In the genomic region with DNA sequence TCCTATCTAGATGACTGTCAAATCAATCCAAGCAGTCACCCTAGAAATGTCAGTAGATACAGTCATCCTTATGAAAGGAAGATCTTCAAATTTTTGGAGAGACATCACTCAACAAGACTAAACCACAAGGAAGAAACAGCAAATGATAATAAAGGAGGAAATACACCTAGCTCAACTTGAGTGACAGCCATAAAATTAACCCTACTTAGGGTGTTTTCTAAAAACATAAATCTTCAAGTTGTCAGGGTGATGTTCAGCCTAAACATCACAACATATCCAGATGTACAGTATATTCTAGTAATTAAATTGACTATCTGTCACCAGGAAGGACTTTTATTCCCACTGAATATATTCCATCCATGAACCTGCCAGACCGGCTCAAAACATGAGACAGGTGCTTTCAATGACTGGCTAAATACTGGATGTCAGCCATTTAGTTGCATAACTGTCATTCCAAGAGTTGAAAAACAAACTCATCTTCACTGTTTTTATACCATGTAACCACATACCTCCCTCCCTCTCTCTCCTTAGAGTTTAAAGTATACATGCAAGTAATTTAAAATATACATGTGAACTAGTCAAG, we compare ENCODE assay signal across 10 cellular contexts.
DNase-seq lines count a peak whose midpoint lies in the region; ATAC-seq and TF ChIP-seq lines count a peak whose summit lies in the region.
"Had no signal": no experiment of that assay in that cellular context is flagged by ENCODE, and none has a peak within 500 bp of the region (broad histone marks: within the 10 kb centered on the region; RNA-seq: fewer than 3 reads in every experiment).

No MANE protein-coding gene starts in this region.

- no peak overlapping the region for H3K4me3 Mint-ChIP-seq in progenitor cell of endocrine pancreas (ENCODE audit: low read depth)

- H3K9me3 ChIP-seq in esophagus squamous epithelium (peaks cover 0 to 17% (median 15%) of the 10 kb centered on the region in 3 donors), prostate gland (no peaks in the 10 kb centered on the region)

- H3K27me3 ChIP-seq in esophagus squamous epithelium (no peaks in the 10 kb centered on the region), prostate gland (replicated peaks; ENCODE audit: insufficient read depth) (no peaks in the 10 kb centered on the region)

- peak in 2 of 3 experiments; percentile 2 to 42 for DNase-seq in NCI-H1417 (lab: John Stamatoyannopoulos, UW)
- DNase-seq in NCI-H1417 treated with DMSO at 0.1 percent for 48 hours (lab: John Stamatoyannopoulos, UW): no peak
- peak; percentile 17 for DNase-seq in NCI-H774 (lab: John Stamatoyannopoulos, UW)
- no peak for DNase-seq in esophagus squamous epithelium (lab: John Stamatoyannopoulos, UW)
- peak; percentile 77 for DNase-seq in prostate gland (ENCODE audit: low spot score)
- DNase-seq in COR-L47 (lab: John Stamatoyannopoulos, UW): no peak
- no peak for DNase-seq in progenitor cell of endocrine pancreas (ENCODE audit: low spot score, unreplicated experiment)
- DNase-seq: 8988T; activated CD8-positive, alpha-beta memory T cell treated with anti-CD3 and anti-CD28 coated beads for 24 hours had no signal

- ATAC-seq in HG02588 (IDR thresholded peaks at IDR 0.05; ENCODE audit: unreplicated experiment): no peak

- WGBS in esophagus squamous epithelium, 2 donors: 17 to 42% methylated on average over 1 of the region's 1 CpG
- 39% methylated on average over 1 of the region's 1 CpG for WGBS in prostate gland

- no peak overlapping the region for H3K27ac Mint-ChIP-seq in progenitor cell of endocrine pancreas

- H3K4me1 ChIP-seq in esophagus squamous epithelium (peaks cover 0 to 29% (median 0%) of the 10 kb centered on the region in 3 donors), prostate gland (replicated peaks) (peaks cover 6% of the 10 kb centered on the region)

- TF ChIP-seq CTCF in esophagus squamous epithelium (IDR thresholded peaks at IDR 0.05) (no peak), prostate gland (IDR thresholded peaks at IDR 0.05) (no peak), progenitor cell of endocrine pancreas (IDR thresholded peaks at IDR 0.05; ENCODE audit: unreplicated experiment) (no peak)

- TF ChIP-seq POLR2A in esophagus squamous epithelium (IDR thresholded peaks at IDR 0.05): no peak
- no peak for TF ChIP-seq POLR2A in prostate gland (IDR thresholded peaks at IDR 0.05)

- intact Hi-C loops in esophagus squamous epithelium (cut with DNase I) (no loop called here), prostate gland (cut with DNase I) (no loop called here)

- H3K36me3 ChIP-seq in esophagus squamous epithelium (no peaks in the 10 kb centered on the region), prostate gland (no peaks in the 10 kb centered on the region)

- H3K4me3 ChIP-seq in esophagus squamous epithelium (no peak overlapping the region), prostate gland (no peak overlapping the region)

- H3K4me1 Mint-ChIP-seq in progenitor cell of endocrine pancreas (ENCODE audit: low read depth): peaks cover 10% of the 10 kb centered on the region

- peak overlapping the region; percentile 15 to 66 (median 48) for H3K27ac ChIP-seq in esophagus squamous epithelium
- H3K27ac ChIP-seq in prostate gland: no peak overlapping the region

- no peaks in the 10 kb centered on the region for H3K27me3 Mint-ChIP-seq in progenitor cell of endocrine pancreas

- H3K36me3 Mint-ChIP-seq in progenitor cell of endocrine pancreas (ENCODE audit: insufficient read depth): no peaks in the 10 kb centered on the region

- H3K9me3 Mint-ChIP-seq in progenitor cell of endocrine pancreas (ENCODE audit: low read depth): peaks cover 14% of the 10 kb centered on the region

Comparison
In these comparisons a context has a peak if more than half of its experiments do, and no peak if none do; other contexts are left out.
1. DNase-seq: peak in NCI-H1417 (2 of 3), NCI-H774 (single experiment) and prostate gland (single experiment); none in NCI-H1417 treated with DMSO at 0.1 percent for 48 hours (single experiment), esophagus squamous epithelium (single experiment), COR-L47 (single experiment) and progenitor cell of endocrine pancreas (single experiment).
2. H3K27ac ChIP-seq: peak in esophagus squamous epithelium (4 of 4); none in prostate gland (0 of 2).